8 cellular contexts compared by ENCODE assay signal in genomic region chr13:30673669-30674521, GRCh38. TPM values are rescaled to one million over a fixed set of nuclear protein-coding genes. Genes with fewer than 3 reads are reported as not detected.
A peak's percentile ranks its signal among the peaks of the same experiment; 100 is the strongest.
DNase-seq lines count a peak whose midpoint lies in the region; ATAC-seq and TF ChIP-seq lines count a peak whose summit lies in the region.

No MANE protein-coding gene starts in this region.

- H3K4me1 Mint-ChIP-seq in dendritic cell treated with granulocyte-macrophage colony-stimulating factor and Interleukin-4, amounts not matched to agents 40 ng/mL and 50 ng/mL, for 4 days (ENCODE audit: low read depth) = peaks cover 31% of the 10 kb centered on the region

- peak overlapping the region; percentile 72 for H3K27ac Mint-ChIP-seq in dendritic cell treated with granulocyte-macrophage colony-stimulating factor and Interleukin-4, amounts not matched to agents 40 ng/mL and 50 ng/mL, for 4 days

- H3K4me3 ChIP-seq in BJ (ENCODE audit: low read depth, low read length) = peak overlapping the region; percentile 49
- H3K4me3 ChIP-seq in liver (ENCODE audit: low read depth in 1 of 3, low read length in 3 of 3) = peak overlapping the region; percentile 11 to 77 (median 47)

- POLR2A ChIA-PET in BJ (lab: Charles Lee) = no interaction called here

- H3K36me3 ChIP-seq in BJ (ENCODE audit: control insufficient read depth, insufficient read depth, low read length) (no peaks in the 10 kb centered on the region), liver (ENCODE audit: control insufficient read depth in 4 of 4, insufficient read depth in 3 of 4, low read depth in 1 of 4, low read length in 3 of 4) (no peaks in the 10 kb centered on the region)

- H3K9ac ChIP-seq in liver (ENCODE audit: low read depth in 1 of 2, low read length in 2 of 2) = peak overlapping the region in 1 of 2 donors; percentile 28

- TF ChIP-seq RAD21 in liver (IDR thresholded peaks at IDR 0.05) = peak; percentile 16 to 41

- H3K4me3 Mint-ChIP-seq in dendritic cell treated with granulocyte-macrophage colony-stimulating factor and Interleukin-4, amounts not matched to agents 40 ng/mL and 50 ng/mL, for 4 days = peak overlapping the region; percentile 89

- DNase-seq in BJ (ENCODE audit: low read depth) (peak; percentile 54), GM19240 (ENCODE audit: insufficient read length, low spot score) (peak; percentile 71), NCI-H69 (lab: John Stamatoyannopoulos, UW) (peak; percentile 91)
- peak; percentile 85 for DNase-seq in activated CD4-positive, alpha-beta T cell treated with anti-CD3 and anti-CD28 coated beads, Interleukin-2, amount 50 U/mL, for 1 hour
- DNase-seq in stimulated activated CD4-positive, alpha-beta T cell treated with anti-CD3 and anti-CD28 coated beads, Interleukin-4, amount 100 ng/mL, for 24 hours = peak; percentile 90

- H3K27me3 Mint-ChIP-seq in dendritic cell treated with granulocyte-macrophage colony-stimulating factor and Interleukin-4, amounts not matched to agents 40 ng/mL and 50 ng/mL, for 4 days = peaks cover 5% of the 10 kb centered on the region

- peak; percentile 86 for ATAC-seq in HG03442 (IDR thresholded peaks at IDR 0.05; ENCODE audit: unreplicated experiment)

- H3K4me1 ChIP-seq in liver (ENCODE audit: control insufficient read depth in 4 of 4, insufficient read depth in 4 of 4, low read length in 3 of 4) = peaks cover 0 to 15% (median 7%) of the 10 kb centered on the region in 4 donors

- no peaks in the 10 kb centered on the region for H3K36me3 Mint-ChIP-seq in dendritic cell treated with granulocyte-macrophage colony-stimulating factor and Interleukin-4, amounts not matched to agents 40 ng/mL and 50 ng/mL, for 4 days (ENCODE audit: low read depth)

- H3K9me3 Mint-ChIP-seq in dendritic cell treated with granulocyte-macrophage colony-stimulating factor and Interleukin-4, amounts not matched to agents 40 ng/mL and 50 ng/mL, for 4 days = no peaks in the 10 kb centered on the region

- H3K9me3 ChIP-seq in liver (ENCODE audit: control insufficient read depth in 4 of 4, low read length in 3 of 4) = no peaks in the 10 kb centered on the region

- intact Hi-C loops in dendritic cell treated with granulocyte-macrophage colony-stimulating factor and Interleukin-4, amounts not matched to agents 40 ng/mL and 50 ng/mL, for 4 days (cut with micrococcal nuclease) = no loop called here

- no peaks in the 10 kb centered on the region for H3K27me3 ChIP-seq in BJ (ENCODE audit: control insufficient read depth, insufficient read depth, low read length)
- H3K27me3 ChIP-seq in liver (ENCODE audit: control insufficient read depth in 4 of 4, insufficient read depth in 4 of 4, low read length in 3 of 4) = no peaks in the 10 kb centered on the region

- H3K27ac ChIP-seq in liver (ENCODE audit: low read depth in 1 of 2, low read length in 2 of 2) = peak overlapping the region; percentile 56 to 64

- WGBS in liver = under 1% methylated on average over 72 of the region's 72 CpGs

- TF ChIP-seq CTCF in BJ (IDR thresholded peaks at IDR 0.05; ENCODE audit: insufficient read depth, low read depth, low read length) = peak; percentile 65
- TF ChIP-seq CTCF in liver (IDR thresholded peaks at IDR 0.05; ENCODE audit: low read depth, low read length, missing input control) = peak; percentile 56

- CTCF ChIA-PET in BJ (lab: Yijun Ruan, JAX) = no interaction called here

TF ChIP-seq in liver, 16 proteins besides CTCF, POLR2A, EP300 and RAD21:
- TF ChIP-seq NR2F2 (IDR thresholded peaks at IDR 0.05) (no peak), EGR1 (IDR thresholded peaks at IDR 0.05; ENCODE audit: low read depth in 2 of 2) (no peak), ATF3 (IDR thresholded peaks at IDR 0.05) (peak; percentile 99), YY1 (IDR thresholded peaks at IDR 0.05) (no peak)
TF ChIP-seq in liver: peak in this region for 1.

RNA-seq across cellular contexts. Expression of gene USPL1, which starts 56.2 kb away (rescaled TPM):
- polyA plus RNA-seq in BJ (2011; rRNA removed) (7.5 and 10.9 TPM in 2 replicates), liver (1 to 10 TPM; 4.1 to 5.2 TPM)
- polyA minus RNA-seq in BJ (2011; rRNA and poly(A)+ RNA removed) = 5.7 and 8.2 TPM in 2 replicates
- total RNA-seq in liver = 10 to 100 TPM; 11.3 to 13.0 TPM

Comparison
In these comparisons a context has a peak if more than half of its experiments do, and no peak if none do; other contexts are left out.
1. Peak in every context shown above with its lines: DNase-seq, ATAC-seq, H3K4me3 ChIP-seq and H3K27ac ChIP-seq.